24 cellular contexts compared by ENCODE assay signal in the genomic region with DNA sequence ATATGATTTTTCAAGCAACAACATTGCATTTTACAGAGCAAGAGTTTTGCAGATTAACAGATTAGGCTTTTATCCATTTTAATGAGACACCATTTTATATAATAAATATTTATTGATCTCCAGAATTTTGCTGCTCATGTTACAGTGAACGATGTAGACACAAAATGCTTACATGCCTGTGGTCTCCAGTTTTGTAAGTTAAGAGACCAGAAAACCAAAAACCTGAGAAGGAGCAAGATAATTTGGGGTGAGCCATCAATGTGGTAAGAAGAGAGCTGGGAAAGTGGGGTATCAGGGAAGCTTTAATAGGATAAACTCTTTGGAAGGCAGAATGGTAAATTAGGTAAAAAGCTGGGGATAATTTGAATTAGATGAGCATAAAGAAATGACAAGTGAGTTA.
DNase-seq lines count a peak whose midpoint lies in the region; ATAC-seq and TF ChIP-seq lines count a peak whose summit lies in the region.
"Had no signal": no experiment of that assay in that cellular context is flagged by ENCODE, and none has a peak within 500 bp of the region (broad histone marks: within the 10 kb centered on the region; RNA-seq: fewer than 3 reads in every experiment).

No MANE protein-coding gene starts in this region.

- no peaks in the 10 kb centered on the region for H3K79me2 ChIP-seq in fibroblast of lung (ENCODE audit: control insufficient read depth, insufficient read depth, low read length)

- ATAC-seq in HG03565 (IDR thresholded peaks at IDR 0.05; ENCODE audit: unreplicated experiment) = no peak
- ATAC-seq: A549, GM12878, GM23338 had no signal

- no peak overlapping the region for H3K4me2 ChIP-seq in fibroblast of lung (ENCODE audit: extremely low read depth, insufficient read depth, low read length)
- H3K4me2 ChIP-seq: A549; BLaER1 treated with 17β-estradiol and CSF1 and Interleukin-3, amounts not matched to agents 10 nM and 100 nM; GM23338 had no signal

- H3K27me3 ChIP-seq in fibroblast of lung (ENCODE audit: control insufficient read depth, insufficient read depth, low read length) (no peaks in the 10 kb centered on the region), SJCRH30 (no peaks in the 10 kb centered on the region)
- H3K27me3 ChIP-seq: BE2C; BLaER1 treated with 17β-estradiol and CSF1 and Interleukin-3, amounts not matched to agents 10 nM and 100 nM had no signal

- H3K9me3 ChIP-seq in fibroblast of lung (ENCODE audit: control insufficient read depth, insufficient read depth, low read depth, low read length) (no peaks in the 10 kb centered on the region), SJCRH30 (replicated peaks) (no peaks in the 10 kb centered on the region)
- H3K9me3 ChIP-seq: A549; BE2C; BLaER1 treated with 17β-estradiol and CSF1 and Interleukin-3, amounts not matched to agents 10 nM and 100 nM; HAP-1 had no signal

- no peak overlapping the region for H3K4me3 ChIP-seq in fibroblast of lung (replicated peaks in 1 of 4; ENCODE audit: control extremely low read depth in 1 of 4, insufficient read depth in 1 of 4, low read depth in 3 of 4, low read length in 4 of 4)
- H3K4me3 ChIP-seq in SJCRH30 = no peak overlapping the region
- H3K4me3 ChIP-seq: A549; BLaER1 treated with 17β-estradiol and CSF1 and Interleukin-3, amounts not matched to agents 10 nM and 100 nM; GM12878; GM23338; HAP-1 had no signal

- H2AFZ ChIP-seq in fibroblast of lung (ENCODE audit: low read length) = no peak overlapping the region
- H2AFZ ChIP-seq: GM23338 had no signal

- H3K36me3 ChIP-seq in fibroblast of lung (ENCODE audit: control insufficient read depth, insufficient read depth, low read length) (no peaks in the 10 kb centered on the region), SJCRH30 (no peaks in the 10 kb centered on the region)
- H3K36me3 ChIP-seq: BE2C; BLaER1 treated with 17β-estradiol and CSF1 and Interleukin-3, amounts not matched to agents 10 nM and 100 nM; HAP-1 had no signal

- H3K27ac ChIP-seq in fibroblast of lung (ENCODE audit: insufficient read depth, low read length) = no peak overlapping the region
- H3K27ac ChIP-seq in SJCRH30 = no peak overlapping the region
- H3K27ac ChIP-seq: A549; BLaER1 treated with 17β-estradiol and CSF1 and Interleukin-3, amounts not matched to agents 10 nM and 100 nM had no signal

- H4K20me1 ChIP-seq in fibroblast of lung (ENCODE audit: control insufficient read depth, extremely low read depth, insufficient read depth, low read length) = no peaks in the 10 kb centered on the region
- H4K20me1 ChIP-seq: BLaER1 treated with 17β-estradiol and CSF1 and Interleukin-3, amounts not matched to agents 10 nM and 100 nM had no signal

- no peak overlapping the region for H3K9ac ChIP-seq in fibroblast of lung (ENCODE audit: insufficient read depth, low read length)
- H3K9ac ChIP-seq: BLaER1 treated with 17β-estradiol and CSF1 and Interleukin-3, amounts not matched to agents 10 nM and 100 nM had no signal

- no peaks in the 10 kb centered on the region for H3K4me1 ChIP-seq in fibroblast of lung (ENCODE audit: control insufficient read depth, extremely low read depth, insufficient read depth, low read length)
- no peaks in the 10 kb centered on the region for H3K4me1 ChIP-seq in SJCRH30
- H3K4me1 ChIP-seq: A549; BE2C; BLaER1 treated with 17β-estradiol and CSF1 and Interleukin-3, amounts not matched to agents 10 nM and 100 nM; HAP-1 had no signal

- DNase-seq in H4 (ENCODE audit: low spot score) (peak; percentile 11), M059J (ENCODE audit: low read depth) (peak; percentile 2), astrocyte of the hippocampus (ENCODE audit: low read depth, low spot score) (peak; percentile 13), fibroblast of lung (ENCODE audit: low read depth in 2 of 2) (peak; percentile 8 to 13), kidney glomerular epithelial cell (lab: John Stamatoyannopoulos, UW) (no peak), NAMALWA (ENCODE audit: low spot score) (no peak), SJCRH30 (no peak)
- DNase-seq: 8988T; ACHN; AML-193; BE2C; CD4-positive, alpha-beta T cell; CD8-positive, alpha-beta memory T cell; DMS 273 treated with DMSO at 0.1 percent for 48 hours; DMS79; EL; GDM1; HFFc6 had no signal

- no peak for TF ChIP-seq CTCF in fibroblast of lung (conservative IDR thresholded peaks at IDR 0.05 in 1 of 2, IDR thresholded peaks at IDR 0.05 in 1 of 2; ENCODE audit: low read depth in 1 of 2, low read length in 2 of 2)

Comparison
In these comparisons a context has a peak if more than half of its experiments do, and no peak if none do; other contexts are left out.
1. DNase-seq: peak in H4 (single experiment), M059J (single experiment), astrocyte of the hippocampus (single experiment) and fibroblast of lung (2 of 2); none in kidney glomerular epithelial cell (single experiment), NAMALWA (single experiment) and SJCRH30 (0 of 2).